ENCODE assay signal across 29 cellular contexts in the genomic region with DNA sequence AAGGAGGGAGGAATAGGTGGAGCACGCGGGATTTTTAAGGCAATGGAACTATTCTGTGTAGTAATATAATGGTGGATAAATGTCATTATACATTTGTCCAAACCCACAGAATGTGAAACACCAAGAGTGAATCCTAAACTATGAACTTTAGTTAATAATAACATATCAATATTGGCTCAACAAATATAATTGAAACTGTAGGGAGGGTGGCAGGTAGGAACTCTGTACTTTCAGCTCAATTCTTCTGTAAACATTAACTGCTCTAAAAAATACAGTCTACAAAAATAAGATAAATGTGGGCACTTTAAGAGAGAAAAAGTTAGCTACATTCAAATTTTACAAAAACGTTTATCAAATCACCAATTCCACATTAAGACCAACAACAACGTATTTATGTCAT.
"Had no signal": no experiment of that assay in that cellular context is flagged by ENCODE, and none has a peak within 500 bp of the region (broad histone marks: within the 10 kb centered on the region; RNA-seq: fewer than 3 reads in every experiment).

No MANE protein-coding gene starts in this region.

- H3K27ac ChIP-seq: left lung, neural progenitor cell, neutrophil, parathyroid adenoma, right atrium auricular region, skin epidermis, stomach, testis, thyroid gland, transverse colon, upper lobe of left lung, vagina had no signal

- H3K9me3 Mint-ChIP-seq: natural killer cell; nephron progenitor cell; neural progenitor cell; stimulated activated naive B cell treated with anti-CD40 and anti-IgM and Interleukin-4, amounts not matched to agents 10 μg/mL and 1 μg/mL and 100 μg/mL, for 72 hours had no signal

- H3K4me3 Mint-ChIP-seq: mesothelial cell of epicardium; naive B cell; natural killer cell; nephron progenitor cell; neural progenitor cell; stimulated activated naive B cell treated with anti-CD40 and anti-IgM and Interleukin-4, amounts not matched to agents 10 μg/mL and 1 μg/mL and 100 μg/mL, for 72 hours had no signal

- H3K27ac Mint-ChIP-seq: mesothelial cell of epicardium; naive B cell; natural killer cell; nephron progenitor cell; neural progenitor cell; stimulated activated naive B cell treated with anti-CD40 and anti-IgM and Interleukin-4, amounts not matched to agents 10 μg/mL and 1 μg/mL and 100 μg/mL, for 72 hours had no signal

- H3K36me3 ChIP-seq: left lung, neural progenitor cell, neutrophil, right atrium auricular region, stomach, thyroid gland, transverse colon, upper lobe of left lung, vagina had no signal

- H3K4me1 ChIP-seq: left lung, neural progenitor cell, parathyroid adenoma, right atrium auricular region, stomach, testis, thyroid gland, transverse colon, upper lobe of left lung, vagina had no signal

- H3K36me3 Mint-ChIP-seq: mesothelial cell of epicardium; naive B cell; natural killer cell; neural progenitor cell; stimulated activated naive B cell treated with anti-CD40 and anti-IgM and Interleukin-4, amounts not matched to agents 10 μg/mL and 1 μg/mL and 100 μg/mL, for 72 hours had no signal

- H3K79me2 ChIP-seq: parathyroid adenoma had no signal

- H2AFZ ChIP-seq: neural progenitor cell, parathyroid adenoma had no signal

- H3K9ac ChIP-seq: neural progenitor cell, parathyroid adenoma had no signal

- H3K4me1 Mint-ChIP-seq: mesothelial cell of epicardium; naive B cell; nephron progenitor cell; neural progenitor cell; stimulated activated naive B cell treated with anti-CD40 and anti-IgM and Interleukin-4, amounts not matched to agents 10 μg/mL and 1 μg/mL and 100 μg/mL, for 72 hours had no signal

- H3K27me3 Mint-ChIP-seq: naive B cell; stimulated activated naive B cell treated with anti-CD40 and anti-IgM and Interleukin-4, amounts not matched to agents 10 μg/mL and 1 μg/mL and 100 μg/mL, for 72 hours had no signal

- H3K9me3 ChIP-seq: left lung, neutrophil, right atrium auricular region, stomach, testis, thyroid gland, transverse colon, upper lobe of left lung, vagina had no signal

- H3K4me3 ChIP-seq: left lung, lung, neural progenitor cell, right atrium auricular region, skin epidermis, stomach, testis, thyroid gland, transverse colon, upper lobe of left lung, vagina had no signal

- ATAC-seq: left cardiac atrium; left lung; natural killer cell; sciatic nerve; stimulated activated naive B cell treated with anti-CD40 and anti-IgM and Interleukin-4, amounts not matched to agents 10 μg/mL and 1 μg/mL and 100 μg/mL, for 72 hours; stimulated activated naive CD8-positive, alpha-beta T cell treated with anti-CD3 and anti-CD28 coated beads, Interleukin-15, Interleukin-2, amounts not matched to agents 100 U/mL and 50 U/mL, for 24 hours had no signal

- H3K4me2 ChIP-seq: neural progenitor cell had no signal

- DNase-seq: hippocampal formation; kidney glomerular epithelial cell; left cardiac atrium; left lung; mesendoderm; naive B cell; natural killer cell; nephron progenitor cell; occipital lobe; stimulated activated CD4-positive, alpha-beta T cell treated with anti-CD3 and anti-CD28 coated beads, Interleukin-12 subunit alpha, Interleukin-12 subunit beta, amount 100 ng/mL, for 4 hours; stimulated activated CD4-positive, alpha-beta T cell treated with anti-CD3 and anti-CD28 coated beads, Interleukin-15, amount 100 ng/mL, for 24 hours; stimulated activated CD4-positive, alpha-beta T cell treated with anti-CD3 and anti-CD28 coated beads, Interleukin-2, amount 100 ng/mL, for 24 hours; stimulated activated CD4-positive, alpha-beta T cell treated with anti-CD3 and anti-CD28 coated beads, Interleukin-4, amount 100 ng/mL, for 1 hour; stimulated activated naive B cell treated with anti-CD40 and anti-IgM and Interleukin-4, amounts not matched to agents 10 μg/mL and 1 μg/mL and 100 μg/mL, for 72 hours; stimulated activated naive CD8-positive, alpha-beta T cell treated with anti-CD3 and anti-CD28 coated beads, Interleukin-15, Interleukin-2, amounts not matched to agents 100 U/mL and 50 U/mL, for 24 hours; stomach; testis; thyroid gland; transverse colon; upper lobe of left lung had no signal

- H3K27me3 ChIP-seq: left lung, neural progenitor cell, neutrophil, right atrium auricular region, stomach, testis, thyroid gland, transverse colon, upper lobe of left lung, vagina had no signal
